In genomic region chr17:35022536-35023063, GRCh38 we compare ENCODE assay signal across 8 cellular contexts. TPM values are rescaled to one million over a fixed set of nuclear protein-coding genes. Genes with fewer than 3 reads are reported as not detected.
DNase-seq lines count a peak whose midpoint lies in the region; ATAC-seq and TF ChIP-seq lines count a peak whose summit lies in the region.

No MANE protein-coding gene starts in this region.

- H3K27me3 ChIP-seq in Karpas-422 (ENCODE audit: low read length) (no peaks in the 10 kb centered on the region), left lung (no peaks in the 10 kb centered on the region), H7 (ENCODE audit: control insufficient read depth, insufficient read depth, low read length) (no peaks in the 10 kb centered on the region)

- H3K9me3 ChIP-seq in Karpas-422 (ENCODE audit: low read length), result no peaks in the 10 kb centered on the region
- H3K9me3 ChIP-seq in left lung, result no peaks in the 10 kb centered on the region

- peak; percentile 95 for ATAC-seq in left lung

- no peaks in the 10 kb centered on the region for H3K9me2 ChIP-seq in Karpas-422 (replicated peaks; ENCODE audit: insufficient read depth, low read length)

- no peak overlapping the region for H3K27ac ChIP-seq in Karpas-422 (ENCODE audit: low read length)
- H3K27ac ChIP-seq in left lung, result peak overlapping the region; percentile 63 to 86

- H3K4me1 ChIP-seq in Karpas-422 (ENCODE audit: low read length), result peaks cover 11% of the 10 kb centered on the region
- peaks cover 7 to 26% of the 10 kb centered on the region in 2 donors for H3K4me1 ChIP-seq in left lung

- H3K79me2 ChIP-seq in Karpas-422 (ENCODE audit: low read length), result no peaks in the 10 kb centered on the region

- H3K36me3 ChIP-seq in Karpas-422 (ENCODE audit: insufficient read depth, low read length) (no peaks in the 10 kb centered on the region), left lung (peaks cover 0 to 47% of the 10 kb centered on the region in 2 donors), H7 (replicated peaks; ENCODE audit: control insufficient read depth, insufficient read depth, low read length) (peaks cover 2% of the 10 kb centered on the region)

- no peaks in the 10 kb centered on the region for H4K20me1 ChIP-seq in Karpas-422 (ENCODE audit: insufficient read depth, low read depth, low read length)

- H3K4me3 ChIP-seq in Karpas-422 (ENCODE audit: low read length), result no peak overlapping the region
- no peak overlapping the region for H3K4me3 ChIP-seq in left lung
- H3K4me3 ChIP-seq in H7 (ENCODE audit: insufficient read depth, low read depth, low read length), result no peak overlapping the region

- TF ChIP-seq CTCF in left lung (IDR thresholded peaks at IDR 0.05), result peak in 1 of 2 donors; percentile 11

- intact Hi-C loops in left lung (cut with DNase I), result no loop called here

- H3K9ac ChIP-seq in Karpas-422 (ENCODE audit: low read length), result peak overlapping the region; percentile 41

- H3K4me2 ChIP-seq in Karpas-422 (ENCODE audit: low read depth, low read length, poor library complexity, severe bottlenecking), result peak overlapping the region; percentile 24

- H2AFZ ChIP-seq in Karpas-422 (ENCODE audit: low read length), result no peak overlapping the region

- DNase-seq in Daoy (ENCODE audit: low read depth), result peak; percentile 91
- peak; percentile 54 for DNase-seq in Karpas-422
- peak; percentile 58 for DNase-seq in activated CD4-positive, alpha-beta T cell treated with anti-CD3 and anti-CD28 coated beads for 1 hour
- peak; percentile 55 for DNase-seq in central memory CD4-positive, alpha-beta T cell
- DNase-seq in left lung, result peak; percentile 86 to 88
- DNase-seq in stimulated activated CD4-positive, alpha-beta T cell treated with anti-CD3 and anti-CD28 coated beads, Interleukin-4, amount 100 ng/mL, for 1 hour, result peak; percentile 66
- DNase-seq in H7, result no peak
- DNase-seq in SIG-M5 treated with dmso at 0.1 percent for 504 hours (lab: John Stamatoyannopoulos, UW; ENCODE audit: unreplicated experiment), result no peak

RNA-seq across cellular contexts. Expression of gene RFFL, which starts 40.9 kb away (rescaled TPM):
- total RNA-seq in Daoy (2014; rRNA removed; shearing (Covaris generic)), result 16.8 and 17.0 TPM in 2 replicates
- 14.6 and 16.3 TPM in 2 replicates for total RNA-seq in Karpas-422 (2014; rRNA removed; shearing (Covaris generic); ENCODE audit: low replicate concordance)
- 10 to 100 TPM; 22.2 to 42.0 TPM for total RNA-seq in left lung
- total RNA-seq in H7 (2014; rRNA removed; shearing (Covaris generic)), result 25.5 and 29.9 TPM in 2 replicates

RNA-seq across cellular contexts. Expression of gene LIG3, which starts 42.3 kb away (rescaled TPM):
- total RNA-seq in Daoy (2014; rRNA removed; shearing (Covaris generic)), result 32.9 and 47.7 TPM in 2 replicates
- total RNA-seq in Karpas-422 (2014; rRNA removed; shearing (Covaris generic); ENCODE audit: low replicate concordance), result 28.2 and 31.7 TPM in 2 replicates
- total RNA-seq in left lung, result 10 to 100 TPM; 27.5 to 30.1 TPM
- 94.6 and 139 TPM in 2 replicates for total RNA-seq in H7 (2014; rRNA removed; shearing (Covaris generic))

Comparison
In these comparisons a context has a peak if more than half of its experiments do, and no peak if none do; other contexts are left out.
1. DNase-seq: peak in Daoy (single experiment), Karpas-422 (single experiment), activated CD4-positive, alpha-beta T cell treated with anti-CD3 and anti-CD28 coated beads for 1 hour (single experiment), central memory CD4-positive, alpha-beta T cell (single experiment), left lung (2 of 2) and stimulated activated CD4-positive, alpha-beta T cell treated with anti-CD3 and anti-CD28 coated beads, Interleukin-4, amount 100 ng/mL, for 1 hour (single experiment); none in H7 (single experiment) and SIG-M5 treated with dmso at 0.1 percent for 504 hours (single experiment).